ENCODE assay signal across 10 cellular contexts in the genomic region with DNA sequence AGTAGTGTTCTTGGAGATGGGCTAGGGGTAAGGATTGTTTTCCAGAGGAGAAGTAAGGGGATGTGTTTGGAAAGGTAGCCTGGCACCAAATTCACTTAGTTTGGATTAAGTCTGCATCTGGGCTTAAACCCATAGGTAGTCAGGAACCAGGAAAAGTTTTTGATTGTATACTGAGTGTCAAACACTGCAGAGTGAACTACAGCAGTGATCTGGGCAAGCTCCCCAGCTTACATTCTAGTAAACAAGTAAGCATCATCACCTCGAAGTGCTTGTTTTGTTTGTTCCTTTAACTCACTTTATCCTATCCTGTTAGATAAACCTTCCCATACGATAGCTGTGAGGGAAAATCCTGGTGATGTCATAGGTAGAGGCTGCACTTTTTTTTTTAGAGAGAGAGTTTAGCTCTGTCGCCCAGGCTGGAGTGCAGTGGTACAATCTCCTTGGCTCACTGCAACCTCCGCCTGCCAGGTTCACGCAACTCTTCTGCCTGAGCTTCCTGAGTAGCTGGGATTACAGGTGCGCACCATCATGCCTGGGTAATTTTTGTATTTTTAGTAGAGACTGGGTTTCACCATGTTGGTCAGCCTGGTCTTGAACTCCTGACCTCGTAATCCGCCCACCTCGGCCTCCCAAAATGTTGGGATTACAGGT. TPM values are rescaled to one million over a fixed set of nuclear protein-coding genes. Genes with fewer than 3 reads are reported as not detected.
A peak's percentile ranks its signal among the peaks of the same experiment; 100 is the strongest.
DNase-seq lines count a peak whose midpoint lies in the region; ATAC-seq and TF ChIP-seq lines count a peak whose summit lies in the region.
"Had no signal": no experiment of that assay in that cellular context is flagged by ENCODE, and none has a peak within 500 bp of the region (broad histone marks: within the 10 kb centered on the region; RNA-seq: fewer than 3 reads in every experiment).

No MANE protein-coding gene starts in this region.

- H3K9me3 Mint-ChIP-seq in activated CD8-positive, alpha-beta memory T cell treated with anti-CD3 and anti-CD28 coated beads, Interleukin-2, amount 10 ng/mL, durations not matched to agents 7 days and 5 days (ENCODE audit: low read depth), result no peaks in the 10 kb centered on the region
- no peaks in the 10 kb centered on the region for H3K9me3 Mint-ChIP-seq in endothelial cell (ENCODE audit: unreplicated experiment)

- peaks cover 64% of the 10 kb centered on the region for H3K36me3 Mint-ChIP-seq in activated CD8-positive, alpha-beta memory T cell treated with anti-CD3 and anti-CD28 coated beads, Interleukin-2, amount 10 ng/mL, durations not matched to agents 7 days and 5 days
- peaks cover 29% of the 10 kb centered on the region for H3K36me3 Mint-ChIP-seq in endothelial cell (ENCODE audit: low read depth, unreplicated experiment)

- H3K36me3 ChIP-seq in PC-3 (ENCODE audit: low read depth, low read length) (peaks cover 70% of the 10 kb centered on the region), skeletal muscle satellite cell (ENCODE audit: insufficient read depth, low read length) (peaks cover 66% of the 10 kb centered on the region)

- H3K27me3 ChIP-seq in PC-3 (ENCODE audit: low read length) (no peaks in the 10 kb centered on the region), skeletal muscle satellite cell (ENCODE audit: control insufficient read depth, insufficient read depth, low read length) (no peaks in the 10 kb centered on the region)
- H3K27me3 ChIP-seq: SJCRH30 had no signal

- peak overlapping the region; percentile 76 for H3K4me2 ChIP-seq in PC-3 (ENCODE audit: low read length)
- H3K4me2 ChIP-seq in skeletal muscle satellite cell (ENCODE audit: low read length), result peak overlapping the region; percentile 89

- no peaks in the 10 kb centered on the region for H3K9me2 ChIP-seq in PC-3 (replicated peaks; ENCODE audit: low read length)

- H4K20me1 ChIP-seq in PC-3 (ENCODE audit: low read length), result peaks cover 69% of the 10 kb centered on the region

- DNase-seq in activated CD8-positive, alpha-beta memory T cell treated with anti-CD3 and anti-CD28 coated beads, Interleukin-2, amount 10 ng/mL, durations not matched to agents 7 days and 5 days, result no peak
- DNase-seq in activated CD8-positive, alpha-beta memory T cell treated with anti-CD3 and anti-CD28 coated beads, Interleukin-2, amount 50 U/mL, for 4 hours, result no peak
- DNase-seq in PC-3 (peak; percentile 31), endothelial cell (ENCODE audit: low spot score) (no peak), SK-N-DZ (ENCODE audit: low spot score) (no peak), omental fat pad (ENCODE audit: low spot score) (no peak)
- DNase-seq: NCI-H187, SJCRH30 had no signal

- peaks cover 75% of the 10 kb centered on the region for H3K79me2 ChIP-seq in PC-3 (ENCODE audit: low read length)

- POLR2A ChIA-PET in PC-3 (lab: Charles Lee; ENCODE audit: unreplicated experiment), result interaction anchor here (0.7 kb wide), 1 partner anchor 365 kb away, joined by 4 read pairs; no protein-coding TSS in a partner anchor

- H3K27ac Mint-ChIP-seq in activated CD8-positive, alpha-beta memory T cell treated with anti-CD3 and anti-CD28 coated beads, Interleukin-2, amount 10 ng/mL, durations not matched to agents 7 days and 5 days, result peak overlapping the region; percentile 41
- peak overlapping the region; percentile 34 for H3K27ac Mint-ChIP-seq in endothelial cell (ENCODE audit: unreplicated experiment)

- ATAC-seq in activated CD8-positive, alpha-beta memory T cell treated with anti-CD3 and anti-CD28 coated beads, Interleukin-2, amount 10 ng/mL, durations not matched to agents 7 days and 5 days, result no peak
- no peak for ATAC-seq in PC-3
- ATAC-seq in omental fat pad (ENCODE audit: low FRiP score), result no peak
- no peak for ATAC-seq in GM21515 (IDR thresholded peaks at IDR 0.05; ENCODE audit: unreplicated experiment)

- intact Hi-C loops in PC-3 (cut with micrococcal nuclease), result no loop called here

- peaks cover 57% of the 10 kb centered on the region for H3K4me1 Mint-ChIP-seq in activated CD8-positive, alpha-beta memory T cell treated with anti-CD3 and anti-CD28 coated beads, Interleukin-2, amount 10 ng/mL, durations not matched to agents 7 days and 5 days
- peaks cover 22% of the 10 kb centered on the region for H3K4me1 Mint-ChIP-seq in endothelial cell (ENCODE audit: unreplicated experiment)

- no peak overlapping the region for H2AFZ ChIP-seq in PC-3 (ENCODE audit: low read length)

- no peaks in the 10 kb centered on the region for H3K9me3 ChIP-seq in PC-3 (ENCODE audit: low read length)
- H3K9me3 ChIP-seq in skeletal muscle satellite cell (replicated peaks; ENCODE audit: low read length), result no peaks in the 10 kb centered on the region
- H3K9me3 ChIP-seq: SJCRH30 had no signal

- H3K9ac ChIP-seq in PC-3 (ENCODE audit: low read length), result peak overlapping the region; percentile 83
- H3K9ac ChIP-seq in skeletal muscle satellite cell (ENCODE audit: low read depth, low read length), result peak overlapping the region; percentile 91

- TF ChIP-seq CTCF in PC-3 (conservative IDR thresholded peaks at IDR 0.05; ENCODE audit: low read depth, low read length), result no peak
- no peak for TF ChIP-seq CTCF in endothelial cell (IDR thresholded peaks at IDR 0.05; ENCODE audit: unreplicated experiment)
- TF ChIP-seq CTCF in omental fat pad (IDR thresholded peaks at IDR 0.05), result no peak

- H3K27me3 Mint-ChIP-seq in activated CD8-positive, alpha-beta memory T cell treated with anti-CD3 and anti-CD28 coated beads, Interleukin-2, amount 10 ng/mL, durations not matched to agents 7 days and 5 days, result no peaks in the 10 kb centered on the region
- H3K27me3 Mint-ChIP-seq in endothelial cell (ENCODE audit: unreplicated experiment), result no peaks in the 10 kb centered on the region

- no TSS peak for BruUV-seq in PC-3 (replicated peaks; lab: Mats Ljungman, UMichigan)

- H3K4me1 ChIP-seq in PC-3 (ENCODE audit: insufficient read depth, low read length) (peaks cover 41% of the 10 kb centered on the region), skeletal muscle satellite cell (ENCODE audit: control insufficient read depth, insufficient read depth, low read length) (peaks cover 34% of the 10 kb centered on the region)

- peak overlapping the region; percentile 82 for H3K4me3 Mint-ChIP-seq in activated CD8-positive, alpha-beta memory T cell treated with anti-CD3 and anti-CD28 coated beads, Interleukin-2, amount 10 ng/mL, durations not matched to agents 7 days and 5 days
- peak overlapping the region; percentile 63 for H3K4me3 Mint-ChIP-seq in endothelial cell (ENCODE audit: unreplicated experiment)

- no peak overlapping the region for H3K27ac ChIP-seq in PC-3 (ENCODE audit: low read length)
- H3K27ac ChIP-seq: SJCRH30 had no signal

- H3F3A ChIP-seq in PC-3 (ENCODE audit: low read length, unreplicated experiment), result peaks cover 58% of the 10 kb centered on the region

- H3K4me3 ChIP-seq in PC-3 (ENCODE audit: low read length), result peak overlapping the region; percentile 65
- peak overlapping the region; percentile 87 for H3K4me3 ChIP-seq in skeletal muscle satellite cell (ENCODE audit: low read length)

- CTCF ChIA-PET in activated CD8-positive, alpha-beta memory T cell treated with anti-CD3 and anti-CD28 coated beads, Interleukin-2, amount 10 ng/mL, durations not matched to agents 7 days and 5 days (lab: Charles Lee), result interaction anchor here (0.5 to 2.6 kb wide), 2 partner anchors 10 to 1488 kb away, joined by 3 to 21 read pairs; no protein-coding TSS in a partner anchor
- CTCF ChIA-PET in PC-3 (lab: Charles Lee), result interaction anchor here (0.6 kb wide), 2 partner anchors 19 to 763 kb away, joined by 3 read pairs; no protein-coding TSS in a partner anchor

RNA-seq across cellular contexts. Expression of a gene that starts 2.4 kb away (rescaled TPM):
- total RNA-seq in activated CD8-positive, alpha-beta memory T cell treated with anti-CD3 and anti-CD28 coated beads, Interleukin-2, amount 10 ng/mL, durations not matched to agents 7 days and 5 days, result 1,000 to 10,000 TPM; 1,245 to 1,320 TPM
- total RNA-seq in PC-3 (2014; rRNA removed) (7,274 and 9,576 TPM in 2 replicates), endothelial cell (ENCODE audit: unreplicated experiment) (1,458 TPM), omental fat pad (1,000 to 10,000 TPM; 2,373 to 2,736 (median 2,495) TPM)
- 1,774 and 2,233 TPM in 2 replicates for total RNA-seq in skeletal muscle satellite cell (2012; rRNA removed)
- polyA plus RNA-seq in SK-N-DZ (2014; cell fraction: cytosol; rRNA removed), result 6,363 and 6,437 TPM in 2 replicates
- polyA plus RNA-seq in SK-N-DZ (2014; cell fraction: nucleus; rRNA removed), result 4,094 and 5,696 TPM in 2 replicates

RNA-seq across cellular contexts. Expression of a gene that starts 6.7 kb away (rescaled TPM):
- total RNA-seq in activated CD8-positive, alpha-beta memory T cell treated with anti-CD3 and anti-CD28 coated beads, Interleukin-2, amount 10 ng/mL, durations not matched to agents 7 days and 5 days, result 10 to 100 TPM; 17.7 to 20.8 TPM
- total RNA-seq in PC-3 (2014; rRNA removed) (97.0 and 97.2 TPM in 2 replicates), endothelial cell (ENCODE audit: unreplicated experiment) (18.4 TPM), omental fat pad (10 to 100 TPM in 3 of 4 donors, 1 to 10 TPM in 1; 9.6 to 18.5 (median 13.0) TPM)
- 20.3 and 21.0 TPM in 2 replicates for total RNA-seq in skeletal muscle satellite cell (2012; rRNA removed)
- polyA plus RNA-seq in SK-N-DZ (2014; cell fraction: cytosol; rRNA removed), result 9.3 and 10.5 TPM in 2 replicates
- polyA plus RNA-seq in SK-N-DZ (2014; cell fraction: nucleus; rRNA removed), result 8.3 and 15.0 TPM in 2 replicates
